Comparison of ENCODE assay signal across 9 cellular contexts in the genomic region with DNA sequence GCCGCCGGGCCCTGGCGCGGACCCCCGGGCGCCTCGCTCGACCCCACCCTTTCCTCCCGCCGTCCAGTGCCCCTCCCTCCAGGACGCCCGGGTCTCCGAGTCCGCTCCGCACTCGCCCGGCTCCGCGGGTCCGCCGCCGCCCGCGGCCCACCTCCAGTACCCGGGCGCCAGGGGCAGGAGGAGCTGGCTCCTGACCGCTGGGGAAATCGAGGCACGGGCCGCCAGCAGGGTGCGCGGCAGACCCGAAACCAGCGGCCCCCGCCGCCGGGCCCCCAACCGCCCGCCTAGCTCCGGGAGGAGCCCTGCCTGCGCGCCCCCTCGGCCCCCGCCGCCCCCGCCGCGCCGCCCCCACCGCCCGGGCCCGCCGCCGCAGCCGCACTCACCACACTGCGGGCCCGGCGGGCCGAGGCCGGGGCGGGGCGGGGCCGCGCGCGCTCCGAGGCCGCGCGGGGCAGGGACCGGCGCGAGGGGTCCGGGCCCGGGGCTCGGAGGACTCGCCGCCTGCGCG. TPM values are rescaled to one million over a fixed set of nuclear protein-coding genes. Genes with fewer than 3 reads are reported as not detected.
DNase-seq lines count a peak whose midpoint lies in the region; ATAC-seq and TF ChIP-seq lines count a peak whose summit lies in the region.
"Had no signal": no experiment of that assay in that cellular context is flagged by ENCODE, and none has a peak within 500 bp of the region (broad histone marks: within the 10 kb centered on the region; RNA-seq: fewer than 3 reads in every experiment).

No MANE protein-coding gene starts in this region.

- no TSS peak for BruUV-seq in mammary epithelial cell (replicated peaks; lab: Mats Ljungman, UMichigan)

- intact Hi-C loops in mammary epithelial cell (cut with micrococcal nuclease): no loop called here
- intact Hi-C loops in mucosa of descending colon (cut with DNase I, micrococcal nuclease): no loop called here

- no peak for DNase-seq in mammary epithelial cell
- DNase-seq in mucosa of descending colon: no peak
- no peak for DNase-seq in amygdala (lab: John Stamatoyannopoulos, UW)
- no peak for DNase-seq in activated gamma-delta T cell (lab: John Stamatoyannopoulos, UW)

- TF ChIP-seq CTCF in 22Rv1 (IDR thresholded peaks at IDR 0.05) (no peak), mammary epithelial cell (conservative IDR thresholded peaks at IDR 0.05 in 1 of 2, IDR thresholded peaks at IDR 0.05 in 1 of 2; ENCODE audit: extremely low read depth in 1 of 2, insufficient read depth in 1 of 2, low read depth in 1 of 2, low read length in 2 of 2) (no peak), mucosa of descending colon (IDR thresholded peaks at IDR 0.05) (no peak)

- WGBS in mammary epithelial cell (ENCODE audit: low coverage, missing lambda C conversion rate): no CpG with 5 or more reads among the region's 80 CpGs

- H3K9me3 ChIP-seq in HUES48 (ENCODE audit: control insufficient read depth, insufficient read depth, low read length) (no peaks in the 10 kb centered on the region), mammary epithelial cell (replicated peaks; ENCODE audit: insufficient read depth, low read length) (no peaks in the 10 kb centered on the region), mucosa of descending colon (no peaks in the 10 kb centered on the region)

- in situ Hi-C loops in mammary epithelial cell (cut with MboI; ENCODE audit: low sequenced_read_pairs in 2 of 2): no loop called here

- H3K27ac ChIP-seq in 22Rv1 (peak overlapping the region; percentile 85), HUES48 (ENCODE audit: low read depth, low read length) (peak overlapping the region; percentile 88), mammary epithelial cell (ENCODE audit: insufficient read depth, low read depth, low read length) (peak overlapping the region; percentile 73)

- peak overlapping the region; percentile 84 for H3K4me2 ChIP-seq in mammary epithelial cell (ENCODE audit: insufficient read depth, low read depth, low read length)

- H3K27me3 ChIP-seq in HUES48 (ENCODE audit: control insufficient read depth, insufficient read depth, low read length) (peaks cover 12% of the 10 kb centered on the region; the same call in 1 of the 2 replicates), mammary epithelial cell (ENCODE audit: insufficient read depth, low read length) (no peaks in the 10 kb centered on the region)

- dilution Hi-C loops in mammary epithelial cell (cut with HindIII; ENCODE audit: low sequenced_read_pairs): no loop called here

- H3K79me2 ChIP-seq in mammary epithelial cell (ENCODE audit: insufficient read depth, low read length): peaks cover 50% of the 10 kb centered on the region

- H3K4me3 ChIP-seq in HUES48 (ENCODE audit: low read depth, low read length) (peak overlapping the region; percentile 73), mammary epithelial cell (replicated peaks in 1 of 3; ENCODE audit: insufficient read depth in 1 of 3, low read depth in 2 of 3, low read length in 3 of 3) (peak overlapping the region; percentile 70 to 81 (median 72)), mucosa of descending colon (peak overlapping the region; percentile 84)

- no peaks in the 10 kb centered on the region for H4K20me1 ChIP-seq in mammary epithelial cell (ENCODE audit: insufficient read depth, low read length)

- ATAC-seq in GM19023 (IDR thresholded peaks at IDR 0.05; ENCODE audit: unreplicated experiment): peak; percentile 12
- ATAC-seq in mucosa of descending colon: no peak
- ATAC-seq in GM18873 (IDR thresholded peaks at IDR 0.05; ENCODE audit: low FRiP score, unreplicated experiment): no peak

- H3K36me3 ChIP-seq in HUES48 (ENCODE audit: control insufficient read depth, insufficient read depth, low read length) (peaks cover 7% of the 10 kb centered on the region), mammary epithelial cell (ENCODE audit: insufficient read depth, low read length) (no peaks in the 10 kb centered on the region), mucosa of descending colon (ENCODE audit: low read depth) (no peaks in the 10 kb centered on the region)

- peak overlapping the region; percentile 83 for H2AFZ ChIP-seq in mammary epithelial cell (ENCODE audit: low read depth, low read length)

- H3K4me1 ChIP-seq in HUES48 (ENCODE audit: control insufficient read depth, insufficient read depth, low read length): peaks cover 32% of the 10 kb centered on the region
- H3K4me1 ChIP-seq in mammary epithelial cell (ENCODE audit: insufficient read depth, low read length): peaks cover 40% of the 10 kb centered on the region
- H3K4me1 ChIP-seq in mucosa of descending colon (ENCODE audit: low read depth): peaks cover 53% of the 10 kb centered on the region

- CTCF ChIA-PET in mammary epithelial cell (lab: Charles Lee; ENCODE audit: low non-redundant PET): no interaction called here

- H3K9ac ChIP-seq in HUES48 (ENCODE audit: low read depth, low read length): peak overlapping the region; percentile 50
- H3K9ac ChIP-seq in mammary epithelial cell (ENCODE audit: insufficient read depth, low read length): peak overlapping the region; percentile 72

RNA-seq across cellular contexts. Expression of a gene that starts 0.3 kb away (rescaled TPM):
- total RNA-seq in mammary epithelial cell (10 to 100 TPM; 19.8 to 27.9 TPM), mucosa of descending colon (10 to 100 TPM; 17.4 to 34.0 (median 21.1) TPM)
- 11.5 TPM for polyA plus RNA-seq in mammary epithelial cell
- 11.3 TPM for polyA minus RNA-seq in mammary epithelial cell

RNA-seq across cellular contexts. Expression of a gene that starts 9.2 kb away (rescaled TPM):
- 10 to 100 TPM; 15.5 to 28.1 TPM for total RNA-seq in mammary epithelial cell
- 7.2 TPM for polyA plus RNA-seq in mammary epithelial cell
- 12.6 TPM for polyA minus RNA-seq in mammary epithelial cell
- 10 to 100 TPM; 50.1 to 83.5 (median 73.7) TPM for total RNA-seq in mucosa of descending colon

RNA-seq across cellular contexts. Expression of a gene that starts 9.9 kb away (rescaled TPM):
- total RNA-seq in mammary epithelial cell (10 to 100 TPM; 86.9 to 98.7 TPM), mucosa of descending colon (10 to 100 TPM; 14.7 to 35.0 (median 28.2) TPM)
- polyA plus RNA-seq in mammary epithelial cell: 32.3 TPM
- polyA minus RNA-seq in mammary epithelial cell: 15.5 TPM

RNA-seq across cellular contexts. Expression of a gene that starts 16.0 kb away (rescaled TPM):
- total RNA-seq in mammary epithelial cell (10 to 100 TPM; 23.5 to 48.7 TPM), mucosa of descending colon (10 to 100 TPM; 36.0 to 59.4 (median 58.3) TPM)
- polyA plus RNA-seq in mammary epithelial cell: 51.6 TPM
- 33.7 TPM for polyA minus RNA-seq in mammary epithelial cell

RNA-seq across cellular contexts. Expression of a gene that starts 19.8 kb away (rescaled TPM):
- total RNA-seq in mammary epithelial cell (not detected), mucosa of descending colon (under 1 TPM in 1 of 3 donors, not detected in 2; 0.13 TPM)
- polyA plus RNA-seq in mammary epithelial cell: not detected
- polyA minus RNA-seq in mammary epithelial cell: not detected
- total RNA-seq: neural crest cell had no signal
